ENCODE assay signal across 8 cellular contexts in the genomic region with DNA sequence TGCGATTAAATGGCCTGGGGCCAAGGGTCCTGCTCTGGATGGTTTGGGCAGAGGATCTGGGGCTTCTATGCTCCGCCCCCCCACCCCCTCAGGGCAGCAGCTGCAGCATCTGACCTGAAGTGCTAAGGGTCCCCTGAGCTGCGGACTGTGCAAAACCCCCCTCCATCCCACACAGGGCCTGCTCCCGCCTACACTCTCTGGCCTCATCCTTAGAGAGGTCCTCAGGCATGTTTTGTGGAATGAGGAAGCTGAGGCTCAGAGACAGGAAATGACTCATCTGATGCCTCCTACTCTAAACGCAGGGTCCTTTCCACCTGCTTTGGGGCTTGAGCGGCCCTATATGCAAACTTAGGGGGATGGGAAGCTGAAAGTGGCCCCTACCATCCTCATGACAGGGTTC. TPM values are rescaled to one million over a fixed set of nuclear protein-coding genes. Genes with fewer than 3 reads are reported as not detected.
DNase-seq lines count a peak whose midpoint lies in the region; ATAC-seq and TF ChIP-seq lines count a peak whose summit lies in the region.

No MANE protein-coding gene starts in this region.

- H3K4me1 ChIP-seq in left lung = peaks cover 0 to 21% of the 10 kb centered on the region in 2 donors

- POLR2A ChIA-PET in activated CD4-positive, alpha-beta memory T cell treated with anti-CD3 and anti-CD28 coated beads for 36 hours (lab: Charles Lee) = no interaction called here
- POLR2A ChIA-PET in activated CD4-positive, alpha-beta memory T cell treated with anti-CD3 and anti-CD28 coated beads, Interleukin-2, amount 10 ng/mL, durations not matched to agents 7 days and 5 days (lab: Charles Lee) = no interaction called here

- H3K36me3 ChIP-seq in H7 (replicated peaks; ENCODE audit: control insufficient read depth, insufficient read depth, low read length) = no peaks in the 10 kb centered on the region
- no peaks in the 10 kb centered on the region for H3K36me3 ChIP-seq in KOPT-K1 (ENCODE audit: insufficient read depth, low read length)
- H3K36me3 ChIP-seq in left lung = no peaks in the 10 kb centered on the region

- CTCF ChIA-PET in activated CD4-positive, alpha-beta memory T cell treated with anti-CD3 and anti-CD28 coated beads for 36 hours (lab: Charles Lee) = interaction anchor here (1.0 to 1.8 kb wide), 4 partner anchors 19 to 181 kb away, joined by 3 to 9 read pairs (median 3); no protein-coding TSS in a partner anchor
- CTCF ChIA-PET in activated CD4-positive, alpha-beta memory T cell treated with anti-CD3 and anti-CD28 coated beads, Interleukin-2, amount 10 ng/mL, durations not matched to agents 7 days and 5 days (lab: Charles Lee) = interaction anchor here (0.5 to 1.5 kb wide), 3 partner anchors 18 to 94 kb away, joined by 3 to 5 read pairs (median 3); no protein-coding TSS in a partner anchor

- peaks cover 9% of the 10 kb centered on the region for H3K27me3 ChIP-seq in H7 (ENCODE audit: control insufficient read depth, insufficient read depth, low read length)
- no peaks in the 10 kb centered on the region for H3K27me3 ChIP-seq in left lung

- no peaks in the 10 kb centered on the region for H3K27me3 Mint-ChIP-seq in activated CD4-positive, alpha-beta memory T cell treated with anti-CD3 and anti-CD28 coated beads for 36 hours
- peaks cover 4% of the 10 kb centered on the region for H3K27me3 Mint-ChIP-seq in activated CD4-positive, alpha-beta memory T cell treated with anti-CD3 and anti-CD28 coated beads, Interleukin-2, amount 10 ng/mL, durations not matched to agents 7 days and 5 days
- no peaks in the 10 kb centered on the region for H3K27me3 Mint-ChIP-seq in activated naive CD8-positive, alpha-beta T cell treated with anti-CD3 and anti-CD28 coated beads for 36 hours

- no peak overlapping the region for H3K4me3 ChIP-seq in H7 (ENCODE audit: insufficient read depth, low read depth, low read length)
- H3K4me3 ChIP-seq in left lung = no peak overlapping the region

- TF ChIP-seq CTCF in left lung (IDR thresholded peaks at IDR 0.05) = no peak

- ATAC-seq in left lung = peak; percentile 81

- intact Hi-C loops in activated CD4-positive, alpha-beta memory T cell treated with anti-CD3 and anti-CD28 coated beads for 36 hours (cut with micrococcal nuclease) = loop anchor here (10.0 kb wide), 1 partner anchor 70 kb away; no protein-coding TSS in a partner anchor
- intact Hi-C loops in left lung (cut with DNase I) = no loop called here

- H3K4me1 Mint-ChIP-seq in activated CD4-positive, alpha-beta memory T cell treated with anti-CD3 and anti-CD28 coated beads for 36 hours (ENCODE audit: low read depth) = peaks cover 8% of the 10 kb centered on the region
- peaks cover 14% of the 10 kb centered on the region for H3K4me1 Mint-ChIP-seq in activated CD4-positive, alpha-beta memory T cell treated with anti-CD3 and anti-CD28 coated beads, Interleukin-2, amount 10 ng/mL, durations not matched to agents 7 days and 5 days
- peaks cover 15% of the 10 kb centered on the region for H3K4me1 Mint-ChIP-seq in activated naive CD8-positive, alpha-beta T cell treated with anti-CD3 and anti-CD28 coated beads for 36 hours

- H3K9me3 ChIP-seq in KOPT-K1 (ENCODE audit: insufficient read depth, low read length, poor library complexity, severe bottlenecking) (no peaks in the 10 kb centered on the region), left lung (no peaks in the 10 kb centered on the region)

- no peak overlapping the region for H3K27ac Mint-ChIP-seq in activated CD4-positive, alpha-beta memory T cell treated with anti-CD3 and anti-CD28 coated beads for 36 hours
- no peak overlapping the region for H3K27ac Mint-ChIP-seq in activated CD4-positive, alpha-beta memory T cell treated with anti-CD3 and anti-CD28 coated beads, Interleukin-2, amount 10 ng/mL, durations not matched to agents 7 days and 5 days
- no peak overlapping the region for H3K27ac Mint-ChIP-seq in activated naive CD8-positive, alpha-beta T cell treated with anti-CD3 and anti-CD28 coated beads for 36 hours

- no peaks in the 10 kb centered on the region for H3K36me3 Mint-ChIP-seq in activated CD4-positive, alpha-beta memory T cell treated with anti-CD3 and anti-CD28 coated beads for 36 hours
- H3K36me3 Mint-ChIP-seq in activated CD4-positive, alpha-beta memory T cell treated with anti-CD3 and anti-CD28 coated beads, Interleukin-2, amount 10 ng/mL, durations not matched to agents 7 days and 5 days (ENCODE audit: low read depth) = no peaks in the 10 kb centered on the region
- H3K36me3 Mint-ChIP-seq in activated naive CD8-positive, alpha-beta T cell treated with anti-CD3 and anti-CD28 coated beads for 36 hours = no peaks in the 10 kb centered on the region

- DNase-seq in activated CD4-positive, alpha-beta memory T cell treated with anti-CD3 and anti-CD28 coated beads for 36 hours = peak; percentile 26
- no peak for DNase-seq in activated CD4-positive, alpha-beta memory T cell treated with anti-CD3 and anti-CD28 coated beads, Interleukin-2, amount 10 ng/mL, durations not matched to agents 7 days and 5 days
- peak; percentile 58 for DNase-seq in H7
- peak; percentile 24 for DNase-seq in activated naive CD8-positive, alpha-beta T cell treated with anti-CD3 and anti-CD28 coated beads for 36 hours
- DNase-seq in left lung = no peak
- no peak for DNase-seq in HuH-7.5 (ENCODE audit: low spot score)
- DNase-seq in stimulated activated naive CD4-positive, alpha-beta T cell treated with Interleukin-2 at 50 U/mL for 16 hours (lab: John Stamatoyannopoulos, UW) = no peak

- no peak overlapping the region for H3K4me3 Mint-ChIP-seq in activated CD4-positive, alpha-beta memory T cell treated with anti-CD3 and anti-CD28 coated beads for 36 hours
- H3K4me3 Mint-ChIP-seq in activated CD4-positive, alpha-beta memory T cell treated with anti-CD3 and anti-CD28 coated beads, Interleukin-2, amount 10 ng/mL, durations not matched to agents 7 days and 5 days = no peak overlapping the region
- no peak overlapping the region for H3K4me3 Mint-ChIP-seq in activated naive CD8-positive, alpha-beta T cell treated with anti-CD3 and anti-CD28 coated beads for 36 hours

- no peaks in the 10 kb centered on the region for H3K9me3 Mint-ChIP-seq in activated CD4-positive, alpha-beta memory T cell treated with anti-CD3 and anti-CD28 coated beads for 36 hours
- no peaks in the 10 kb centered on the region for H3K9me3 Mint-ChIP-seq in activated CD4-positive, alpha-beta memory T cell treated with anti-CD3 and anti-CD28 coated beads, Interleukin-2, amount 10 ng/mL, durations not matched to agents 7 days and 5 days
- H3K9me3 Mint-ChIP-seq in activated naive CD8-positive, alpha-beta T cell treated with anti-CD3 and anti-CD28 coated beads for 36 hours = no peaks in the 10 kb centered on the region

- peak overlapping the region; percentile 37 for H3K27ac ChIP-seq in KOPT-K1 (ENCODE audit: low read depth, low read length, poor library complexity, severe bottlenecking)
- H3K27ac ChIP-seq in left lung = peak overlapping the region in 1 of 2 donors; percentile 11

RNA-seq across cellular contexts. Expression of a gene that starts 59.5 kb away (rescaled TPM):
- 100 to 1,000 TPM; 127 to 132 TPM for total RNA-seq in activated CD4-positive, alpha-beta memory T cell treated with anti-CD3 and anti-CD28 coated beads for 36 hours
- total RNA-seq in activated CD4-positive, alpha-beta memory T cell treated with anti-CD3 and anti-CD28 coated beads, Interleukin-2, amount 10 ng/mL, durations not matched to agents 7 days and 5 days = 100 to 1,000 TPM; 257 to 273 TPM
- 16.9 and 17.1 TPM in 2 replicates for total RNA-seq in H7 (2014; rRNA removed; shearing (Covaris generic))
- 1 to 10 TPM; 4.3 to 4.9 TPM for total RNA-seq in activated naive CD8-positive, alpha-beta T cell treated with anti-CD3 and anti-CD28 coated beads for 36 hours
- 1,000 to 10,000 TPM; 1,132 to 1,298 TPM for total RNA-seq in left lung

Comparison
In these comparisons a context has a peak if more than half of its experiments do, and no peak if none do; other contexts are left out.
1. DNase-seq: peak in activated CD4-positive, alpha-beta memory T cell treated with anti-CD3 and anti-CD28 coated beads for 36 hours (single experiment), H7 (single experiment) and activated naive CD8-positive, alpha-beta T cell treated with anti-CD3 and anti-CD28 coated beads for 36 hours (single experiment); none in activated CD4-positive, alpha-beta memory T cell treated with anti-CD3 and anti-CD28 coated beads, Interleukin-2, amount 10 ng/mL, durations not matched to agents 7 days and 5 days (single experiment), left lung (0 of 2), HuH-7.5 (single experiment) and stimulated activated naive CD4-positive, alpha-beta T cell treated with Interleukin-2 at 50 U/mL for 16 hours (single experiment).
2. RNA of a gene that starts 59.5 kb away (total RNA-seq): 1,132 to 1,298 TPM in left lung; 257 to 273 TPM in activated CD4-positive, alpha-beta memory T cell treated with anti-CD3 and anti-CD28 coated beads, Interleukin-2, amount 10 ng/mL, durations not matched to agents 7 days and 5 days, 127 to 132 TPM in activated CD4-positive, alpha-beta memory T cell treated with anti-CD3 and anti-CD28 coated beads for 36 hours, 16.9 to 17.1 TPM in H7 and 4.3 to 4.9 TPM in activated naive CD8-positive, alpha-beta T cell treated with anti-CD3 and anti-CD28 coated beads for 36 hours; every median in the first group is over 4 times any median in the second.